1 cellular context compared by ENCODE assay signal in the genomic region with DNA sequence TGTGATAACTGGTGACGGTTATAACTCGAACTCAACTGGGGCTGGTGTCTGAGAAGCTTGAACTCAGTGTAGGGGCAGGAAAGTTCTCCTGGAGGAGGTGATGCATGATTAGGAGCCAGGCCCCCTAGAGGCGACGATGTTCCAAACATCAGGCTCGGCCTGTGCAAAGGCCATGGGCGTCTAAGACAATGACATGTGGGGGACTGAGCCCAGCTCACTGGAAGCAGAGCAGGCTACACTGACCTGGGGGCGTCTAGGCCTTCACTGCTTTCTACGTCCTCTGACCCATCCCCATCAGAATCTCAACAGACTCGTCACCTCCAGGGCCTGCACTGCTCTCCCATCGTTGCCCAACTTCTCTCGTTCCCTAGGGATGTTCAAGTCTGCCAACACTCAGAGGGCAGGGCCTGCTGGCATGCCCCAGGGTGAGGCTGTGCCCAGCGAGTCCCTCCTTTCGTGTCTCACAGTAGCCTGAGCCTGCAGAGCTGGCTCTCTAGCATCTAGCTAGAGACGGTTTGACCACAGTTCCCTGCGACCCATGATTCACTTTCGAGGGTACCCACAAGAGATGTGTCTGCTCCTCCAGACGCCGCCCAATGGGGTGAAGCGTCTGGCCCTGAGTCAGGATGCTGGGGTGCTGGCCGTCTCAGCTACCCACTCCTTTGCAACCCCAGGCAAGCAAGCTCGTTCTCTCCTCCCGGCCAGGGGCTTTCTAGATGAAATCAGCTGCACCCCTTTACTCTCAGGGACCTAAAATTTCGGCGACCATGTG.
TF ChIP-seq lines count a peak whose summit lies in the region.

No MANE protein-coding gene starts in this region.

TF ChIP-seq in K562, 482 proteins besides CTCF, POLR2A, EP300 and RAD21 (continues in another document):
- TF ChIP-seq ZKSCAN3 (CRISPR knock-in tag; IDR thresholded peaks at IDR 0.05) (no peak), U2AF2 (optimal IDR thresholded peaks at IDR 0.05; ENCODE audit: low read depth, low read length) (no peak), SP2 (IDR thresholded peaks at IDR 0.05; ENCODE audit: extremely low read depth, low read depth, low read length, poor library complexity, severe bottlenecking) (no peak), ZKSCAN1 (IDR thresholded peaks at IDR 0.05; ENCODE audit: low read depth, low read length) (no peak), NFIX (CRISPR knock-in tag; IDR thresholded peaks at IDR 0.05; ENCODE audit: low read depth) (no peak), GTF2A2 (tag; IDR thresholded peaks at IDR 0.05) (no peak), TEAD2 (tag; IDR thresholded peaks at IDR 0.05) (no peak), CC2D1A (IDR thresholded peaks at IDR 0.05) (no peak), ZBED1 (IDR thresholded peaks at IDR 0.05) (no peak), ZC3H11A (IDR thresholded peaks at IDR 0.05; ENCODE audit: low read depth, low read length) (no peak), SMARCA5 (IDR thresholded peaks at IDR 0.05) (peak; percentile 23; the same call in 1 of the 2 replicates), ZBTB7A (IDR thresholded peaks at IDR 0.05; ENCODE audit: borderline replicate concordance, control insufficient read depth, low read depth, low read length) (0 out of 2 replicates have a peak, but pooled peaks have one; percentile 58), ASH1L (IDR thresholded peaks at IDR 0.05; ENCODE audit: borderline replicate concordance, low read depth, partially characterized antibody) (no peak), HLTF (IDR thresholded peaks at IDR 0.05) (no peak), PCBP1 (IDR thresholded peaks at IDR 0.05; ENCODE audit: low read depth, low read length, poor library complexity, severe bottlenecking) (no peak), ZNF12 (CRISPR knock-in tag; IDR thresholded peaks at IDR 0.05) (no peak), SMARCA4 (IDR thresholded peaks at IDR 0.05) (0 out of 2 replicates have a peak, but pooled peaks have one; percentile 14), TEAD1 (CRISPR knock-in tag; IDR thresholded peaks at IDR 0.05) (no peak), ZNF263 (CRISPR knock-in tag; IDR thresholded peaks at IDR 0.05; ENCODE audit: borderline replicate concordance) (no peak; the same call in 1 of the 2 replicates), CTBP1 (IDR thresholded peaks at IDR 0.05; ENCODE audit: borderline replicate concordance) (peak; percentile 55; the same call in 1 of the 2 replicates), ZNF512 (tag; IDR thresholded peaks at IDR 0.05) (no peak), TOE1 (IDR thresholded peaks at IDR 0.05; ENCODE audit: borderline replicate concordance) (no peak), TOE1 (CRISPR knock-in tag; IDR thresholded peaks at IDR 0.05; ENCODE audit: borderline replicate concordance, low read depth) (no peak), SMC3 (conservative IDR thresholded peaks at IDR 0.05; ENCODE audit: insufficient read depth, low read depth, low read length) (peak; percentile 30; the same call in 1 of the 2 replicates), PRDM10 (IDR thresholded peaks at IDR 0.05; ENCODE audit: partially characterized antibody) (peak; percentile 40), ARID1B (IDR thresholded peaks at IDR 0.05) (no peak)
- TF ChIP-seq, protein P1, sequence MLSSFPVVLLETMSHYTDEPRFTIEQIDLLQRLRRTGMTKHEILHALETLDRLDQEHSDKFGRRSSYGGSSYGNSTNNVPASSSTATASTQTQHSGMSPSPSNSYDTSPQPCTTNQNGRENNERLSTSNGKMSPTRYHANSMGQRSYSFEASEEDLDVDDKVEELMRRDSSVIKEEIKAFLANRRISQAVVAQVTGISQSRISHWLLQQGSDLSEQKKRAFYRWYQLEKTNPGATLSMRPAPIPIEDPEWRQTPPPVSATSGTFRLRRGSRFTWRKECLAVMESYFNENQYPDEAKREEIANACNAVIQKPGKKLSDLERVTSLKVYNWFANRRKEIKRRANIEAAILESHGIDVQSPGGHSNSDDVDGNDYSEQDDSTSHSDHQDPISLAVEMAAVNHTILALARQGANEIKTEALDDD (IDR thresholded peaks at IDR 0.05), result no peak
- TF ChIP-seq, protein P2, sequence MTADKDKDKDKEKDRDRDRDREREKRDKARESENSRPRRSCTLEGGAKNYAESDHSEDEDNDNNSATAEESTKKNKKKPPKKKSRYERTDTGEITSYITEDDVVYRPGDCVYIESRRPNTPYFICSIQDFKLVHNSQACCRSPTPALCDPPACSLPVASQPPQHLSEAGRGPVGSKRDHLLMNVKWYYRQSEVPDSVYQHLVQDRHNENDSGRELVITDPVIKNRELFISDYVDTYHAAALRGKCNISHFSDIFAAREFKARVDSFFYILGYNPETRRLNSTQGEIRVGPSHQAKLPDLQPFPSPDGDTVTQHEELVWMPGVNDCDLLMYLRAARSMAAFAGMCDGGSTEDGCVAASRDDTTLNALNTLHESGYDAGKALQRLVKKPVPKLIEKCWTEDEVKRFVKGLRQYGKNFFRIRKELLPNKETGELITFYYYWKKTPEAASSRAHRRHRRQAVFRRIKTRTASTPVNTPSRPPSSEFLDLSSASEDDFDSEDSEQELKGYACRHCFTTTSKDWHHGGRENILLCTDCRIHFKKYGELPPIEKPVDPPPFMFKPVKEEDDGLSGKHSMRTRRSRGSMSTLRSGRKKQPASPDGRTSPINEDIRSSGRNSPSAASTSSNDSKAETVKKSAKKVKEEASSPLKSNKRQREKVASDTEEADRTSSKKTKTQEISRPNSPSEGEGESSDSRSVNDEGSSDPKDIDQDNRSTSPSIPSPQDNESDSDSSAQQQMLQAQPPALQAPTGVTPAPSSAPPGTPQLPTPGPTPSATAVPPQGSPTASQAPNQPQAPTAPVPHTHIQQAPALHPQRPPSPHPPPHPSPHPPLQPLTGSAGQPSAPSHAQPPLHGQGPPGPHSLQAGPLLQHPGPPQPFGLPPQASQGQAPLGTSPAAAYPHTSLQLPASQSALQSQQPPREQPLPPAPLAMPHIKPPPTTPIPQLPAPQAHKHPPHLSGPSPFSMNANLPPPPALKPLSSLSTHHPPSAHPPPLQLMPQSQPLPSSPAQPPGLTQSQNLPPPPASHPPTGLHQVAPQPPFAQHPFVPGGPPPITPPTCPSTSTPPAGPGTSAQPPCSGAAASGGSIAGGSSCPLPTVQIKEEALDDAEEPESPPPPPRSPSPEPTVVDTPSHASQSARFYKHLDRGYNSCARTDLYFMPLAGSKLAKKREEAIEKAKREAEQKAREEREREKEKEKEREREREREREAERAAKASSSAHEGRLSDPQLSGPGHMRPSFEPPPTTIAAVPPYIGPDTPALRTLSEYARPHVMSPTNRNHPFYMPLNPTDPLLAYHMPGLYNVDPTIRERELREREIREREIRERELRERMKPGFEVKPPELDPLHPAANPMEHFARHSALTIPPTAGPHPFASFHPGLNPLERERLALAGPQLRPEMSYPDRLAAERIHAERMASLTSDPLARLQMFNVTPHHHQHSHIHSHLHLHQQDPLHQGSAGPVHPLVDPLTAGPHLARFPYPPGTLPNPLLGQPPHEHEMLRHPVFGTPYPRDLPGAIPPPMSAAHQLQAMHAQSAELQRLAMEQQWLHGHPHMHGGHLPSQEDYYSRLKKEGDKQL (CRISPR knock-in tag; IDR thresholded peaks at IDR 0.05; ENCODE audit: borderline replicate concordance), result no peak; the same call in 1 of the 2 replicates
- TF ChIP-seq, protein P3, sequence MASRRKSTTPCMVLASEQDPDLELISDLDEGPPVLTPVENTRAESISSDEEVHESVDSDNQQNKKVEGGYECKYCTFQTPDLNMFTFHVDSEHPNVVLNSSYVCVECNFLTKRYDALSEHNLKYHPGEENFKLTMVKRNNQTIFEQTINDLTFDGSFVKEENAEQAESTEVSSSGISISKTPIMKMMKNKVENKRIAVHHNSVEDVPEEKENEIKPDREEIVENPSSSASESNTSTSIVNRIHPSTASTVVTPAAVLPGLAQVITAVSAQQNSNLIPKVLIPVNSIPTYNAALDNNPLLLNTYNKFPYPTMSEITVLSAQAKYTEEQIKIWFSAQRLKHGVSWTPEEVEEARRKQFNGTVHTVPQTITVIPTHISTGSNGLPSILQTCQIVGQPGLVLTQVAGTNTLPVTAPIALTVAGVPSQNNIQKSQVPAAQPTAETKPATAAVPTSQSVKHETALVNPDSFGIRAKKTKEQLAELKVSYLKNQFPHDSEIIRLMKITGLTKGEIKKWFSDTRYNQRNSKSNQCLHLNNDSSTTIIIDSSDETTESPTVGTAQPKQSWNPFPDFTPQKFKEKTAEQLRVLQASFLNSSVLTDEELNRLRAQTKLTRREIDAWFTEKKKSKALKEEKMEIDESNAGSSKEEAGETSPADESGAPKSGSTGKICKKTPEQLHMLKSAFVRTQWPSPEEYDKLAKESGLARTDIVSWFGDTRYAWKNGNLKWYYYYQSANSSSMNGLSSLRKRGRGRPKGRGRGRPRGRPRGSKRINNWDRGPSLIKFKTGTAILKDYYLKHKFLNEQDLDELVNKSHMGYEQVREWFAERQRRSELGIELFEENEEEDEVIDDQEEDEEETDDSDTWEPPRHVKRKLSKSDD (conservative IDR thresholded peaks at IDR 0.05; ENCODE audit: low read length), result no peak
- TF ChIP-seq, protein P4, sequence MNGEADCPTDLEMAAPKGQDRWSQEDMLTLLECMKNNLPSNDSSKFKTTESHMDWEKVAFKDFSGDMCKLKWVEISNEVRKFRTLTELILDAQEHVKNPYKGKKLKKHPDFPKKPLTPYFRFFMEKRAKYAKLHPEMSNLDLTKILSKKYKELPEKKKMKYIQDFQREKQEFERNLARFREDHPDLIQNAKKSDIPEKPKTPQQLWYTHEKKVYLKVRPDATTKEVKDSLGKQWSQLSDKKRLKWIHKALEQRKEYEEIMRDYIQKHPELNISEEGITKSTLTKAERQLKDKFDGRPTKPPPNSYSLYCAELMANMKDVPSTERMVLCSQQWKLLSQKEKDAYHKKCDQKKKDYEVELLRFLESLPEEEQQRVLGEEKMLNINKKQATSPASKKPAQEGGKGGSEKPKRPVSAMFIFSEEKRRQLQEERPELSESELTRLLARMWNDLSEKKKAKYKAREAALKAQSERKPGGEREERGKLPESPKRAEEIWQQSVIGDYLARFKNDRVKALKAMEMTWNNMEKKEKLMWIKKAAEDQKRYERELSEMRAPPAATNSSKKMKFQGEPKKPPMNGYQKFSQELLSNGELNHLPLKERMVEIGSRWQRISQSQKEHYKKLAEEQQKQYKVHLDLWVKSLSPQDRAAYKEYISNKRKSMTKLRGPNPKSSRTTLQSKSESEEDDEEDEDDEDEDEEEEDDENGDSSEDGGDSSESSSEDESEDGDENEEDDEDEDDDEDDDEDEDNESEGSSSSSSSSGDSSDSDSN (IDR thresholded peaks at IDR 0.05; ENCODE audit: borderline replicate concordance in 1 of 2, low read depth in 2 of 2, low read length in 2 of 2), result 0 out of 4 replicates have a peak, but pooled peaks of 1 of the 2 experiments have one; percentile 46
